ENCODE assay signal across 21 cellular contexts in genomic region chr1:241964550-241965241, GRCh38. TPM values are rescaled to one million over a fixed set of nuclear protein-coding genes. Genes with fewer than 3 reads are reported as not detected.
A peak's percentile ranks its signal among the peaks of the same experiment; 100 is the strongest.
DNase-seq lines count a peak whose midpoint lies in the region; ATAC-seq, FAIRE-seq and TF ChIP-seq lines count a peak whose summit lies in the region.
"Had no signal": no experiment of that assay in that cellular context is flagged by ENCODE, and none has a peak within 500 bp of the region (broad histone marks: within the 10 kb centered on the region; RNA-seq: fewer than 3 reads in every experiment).

No MANE protein-coding gene starts in this region.

- FAIRE-seq in GM19239 (lab: Jason Lieb, UNC), result no peak
- FAIRE-seq: endometrium, islet of Langerhans had no signal

- no peak overlapping the region for H3K23ac ChIP-seq in neuronal stem cell (ENCODE audit: low read depth, low read length, poor library complexity)

- no peak overlapping the region for H3K4ac ChIP-seq in neuronal stem cell (ENCODE audit: low read length)

- WGBS in neuronal stem cell (ENCODE audit: extremely low coverage in 2 of 2, insufficient read length in 2 of 2, insufficient replicate concordance in 1 of 2), 2 donors, result no CpG with 5 or more reads among the region's 8 CpGs

- H3K36me3 ChIP-seq in neuronal stem cell (replicated peaks in 1 of 2; ENCODE audit: control insufficient read depth in 2 of 2, insufficient read depth in 2 of 2, low read length in 2 of 2), result no peaks in the 10 kb centered on the region
- H3K36me3 ChIP-seq: thyroid gland, WERI-Rb-1 had no signal

- no peak overlapping the region for H3K18ac ChIP-seq in neuronal stem cell (ENCODE audit: low read length)

- H2AK5ac ChIP-seq in neuronal stem cell (ENCODE audit: low read depth, low read length), result no peak overlapping the region

- H4K8ac ChIP-seq in neuronal stem cell (ENCODE audit: low read depth, low read length), result no peak overlapping the region

- H2AFZ ChIP-seq in neuronal stem cell (ENCODE audit: low read length), result no peak overlapping the region

- no peak overlapping the region for H3K27ac ChIP-seq in neuronal stem cell (replicated peaks; ENCODE audit: low read length)
- H3K27ac ChIP-seq: SK-N-MC, thyroid gland, WERI-Rb-1 had no signal

- H3K9me3 ChIP-seq in neuronal stem cell (replicated peaks in 1 of 2; ENCODE audit: control insufficient read depth in 2 of 2, insufficient read depth in 1 of 2, low read depth in 1 of 2, low read length in 2 of 2), result no peaks in the 10 kb centered on the region
- H3K9me3 ChIP-seq: thyroid gland had no signal

- ATAC-seq in Right ventricle myocardium superior (ENCODE audit: poor library complexity), result peak; percentile 56
- ATAC-seq in HG02588 (IDR thresholded peaks at IDR 0.05; ENCODE audit: unreplicated experiment), result no peak

- H2BK12ac ChIP-seq in neuronal stem cell (ENCODE audit: low read length), result no peak overlapping the region

- intact Hi-C loops in Right ventricle myocardium superior (cut with DNase I) (no loop called here), posterior vena cava (cut with DNase I) (no loop called here)

- H3K4me1 ChIP-seq in neuronal stem cell (ENCODE audit: control insufficient read depth in 2 of 2, insufficient read depth in 1 of 2, low read depth in 1 of 2, low read length in 2 of 2), result no peaks in the 10 kb centered on the region
- H3K4me1 ChIP-seq: thyroid gland had no signal

- H2BK5ac ChIP-seq in neuronal stem cell (ENCODE audit: low read length), result no peak overlapping the region

- no peak overlapping the region for H3K14ac ChIP-seq in neuronal stem cell (ENCODE audit: low read length)

- H3K27me3 ChIP-seq in neuronal stem cell (ENCODE audit: control insufficient read depth in 3 of 3, insufficient read depth in 3 of 3, low read depth in 1 of 3, low read length in 3 of 3), result no peaks in the 10 kb centered on the region
- H3K27me3 ChIP-seq: thyroid gland had no signal

- peak; percentile 59 for DNase-seq in NCI-H460 (ENCODE audit: extremely low read depth, low read depth)
- DNase-seq in cardiac fibroblast (ENCODE audit: low read depth in 2 of 2), result peak; percentile 4 to 40
- DNase-seq in Right ventricle myocardium superior, result peak; percentile 54
- DNase-seq in posterior vena cava (ENCODE audit: low spot score), result peak; percentile 79
- DNase-seq in neuronal stem cell (ENCODE audit: low spot score), result no peak
- no peak for DNase-seq in GM19239 (ENCODE audit: insufficient read length, low spot score)
- no peak for DNase-seq in HuH-7 (ENCODE audit: low spot score)
- DNase-seq: GF-D8, H9, midbrain, NCI-H1930, NCI-H446 treated with DMSO at 0.1 percent for 48 hours, OCI-M1, thyroid gland, WERI-Rb-1 had no signal

- TF ChIP-seq CTCF in cardiac fibroblast (IDR thresholded peaks at IDR 0.05; ENCODE audit: low read depth, low read length), result no peak

- H2BK15ac ChIP-seq in neuronal stem cell (ENCODE audit: low read length), result no peak overlapping the region

- H3K4me3 ChIP-seq in cardiac fibroblast (replicated peaks in 1 of 2; ENCODE audit: low read depth in 2 of 2, low read length in 2 of 2), result no peak overlapping the region
- no peak overlapping the region for H3K4me3 ChIP-seq in neuronal stem cell (ENCODE audit: low read length in 2 of 2)
- H3K4me3 ChIP-seq: SK-N-MC, thyroid gland had no signal

- no peaks in the 10 kb centered on the region for H3K79me1 ChIP-seq in neuronal stem cell (ENCODE audit: low read depth, low read length)

- H3K4me2 ChIP-seq in neuronal stem cell (ENCODE audit: insufficient read depth, low read length, poor library complexity, severe bottlenecking), result no peak overlapping the region

- H3K9ac ChIP-seq in neuronal stem cell (ENCODE audit: low read depth, low read length, poor library complexity), result no peak overlapping the region

- no peak overlapping the region for H2BK120ac ChIP-seq in neuronal stem cell (ENCODE audit: low read depth, low read length)

- H4K91ac ChIP-seq in neuronal stem cell (ENCODE audit: low read depth, low read length, poor library complexity), result no peak overlapping the region

RNA-seq across cellular contexts. Expression of gene BECN2, which starts 7.1 kb away (rescaled TPM):
- total RNA-seq in NCI-H460 (2014; rRNA removed; shearing (Covaris generic)), result not detected in 2 replicates
- not detected in 2 replicates for polyA plus RNA-seq in NCI-H460 (2014; cell fraction: nucleus; rRNA removed)
- total RNA-seq in Right ventricle myocardium superior (not detected), posterior vena cava (not detected)
- polyA plus RNA-seq in neuronal stem cell (2013, experiment 1 of 2), result not detected
- not detected for polyA plus RNA-seq in neuronal stem cell (2013, experiment 2 of 2)
- total RNA-seq: H9, skeletal muscle tissue, thyroid gland had no signal
- polyA plus RNA-seq: adipose tissue had no signal

RNA-seq across cellular contexts. Expression of gene MAP1LC3C, which starts 34.2 kb away (rescaled TPM):
- 0.29 TPM in 1 of 2 replicates, not detected in the other for total RNA-seq in NCI-H460 (2014; rRNA removed; shearing (Covaris generic))
- polyA plus RNA-seq in NCI-H460 (2014; cell fraction: nucleus; rRNA removed), result 3.8 TPM in 1 of 2 replicates, not detected in the other
- total RNA-seq in Right ventricle myocardium superior (0.24 TPM), posterior vena cava (1 to 10 TPM; 1.3 to 1.9 TPM)
- 0.24 TPM for polyA plus RNA-seq in neuronal stem cell (2013, experiment 1 of 2)
- polyA plus RNA-seq in neuronal stem cell (2013, experiment 2 of 2), result 0.29 TPM

Comparison
In these comparisons a context has a peak if more than half of its experiments do, and no peak if none do; other contexts are left out.
1. DNase-seq: peak in NCI-H460 (single experiment), cardiac fibroblast (2 of 2), Right ventricle myocardium superior (single experiment) and posterior vena cava (single experiment); none in neuronal stem cell (single experiment), GM19239 (single experiment) and HuH-7 (single experiment).